In genomic region chr19:11087870-11088507, GRCh38 we compare ENCODE assay signal across 9 cellular contexts. TPM values are rescaled to one million over a fixed set of nuclear protein-coding genes. Genes with fewer than 3 reads are reported as not detected.
A peak's percentile ranks its signal among the peaks of the same experiment; 100 is the strongest.
DNase-seq lines count a peak whose midpoint lies in the region; ATAC-seq, FAIRE-seq and TF ChIP-seq lines count a peak whose summit lies in the region.
"Had no signal": no experiment of that assay in that cellular context is flagged by ENCODE, and none has a peak within 500 bp of the region (broad histone marks: within the 10 kb centered on the region; RNA-seq: fewer than 3 reads in every experiment).

No MANE protein-coding gene starts in this region.

- CTCF ChIA-PET in activated CD4-positive, alpha-beta T cell treated with anti-CD3 and anti-CD28 coated beads for 36 hours (lab: Charles Lee), result interaction anchor here (0.7 to 2.5 kb wide), 4 partner anchors 13 to 287 kb away, joined by 3 to 6 read pairs (median 3); no protein-coding TSS in a partner anchor

- peaks cover 26% of the 10 kb centered on the region for H3K36me3 Mint-ChIP-seq in activated CD4-positive, alpha-beta T cell treated with anti-CD3 and anti-CD28 coated beads for 36 hours (ENCODE audit: low read depth)
- H3K36me3 Mint-ChIP-seq in activated naive CD8-positive, alpha-beta T cell treated with anti-CD3 and anti-CD28 coated beads, Interleukin-2, amount 10 ng/mL, durations not matched to agents 7 days and 5 days, result peaks cover 16% of the 10 kb centered on the region
- peaks cover 5 to 20% of the 10 kb centered on the region in 2 donors for H3K36me3 Mint-ChIP-seq in stimulated activated naive B cell treated with anti-CD40 and anti-IgM and Interleukin-4, amounts not matched to agents 10 μg/mL and 1 μg/mL and 100 μg/mL, for 72 hours

- no peak for ATAC-seq in activated CD4-positive, alpha-beta T cell treated with anti-CD3 and anti-CD28 coated beads for 36 hours
- ATAC-seq in activated naive CD8-positive, alpha-beta T cell treated with anti-CD3 and anti-CD28 coated beads, Interleukin-2, amount 10 ng/mL, durations not matched to agents 7 days and 5 days (ENCODE audit: low read depth), result no peak
- ATAC-seq in HG02885 (IDR thresholded peaks at IDR 0.05; ENCODE audit: poor library complexity, unreplicated experiment) (no peak), HG03139 (IDR thresholded peaks at IDR 0.05; ENCODE audit: unreplicated experiment) (no peak)
- ATAC-seq in stimulated activated naive B cell treated with anti-CD40 and anti-IgM and Interleukin-4, amounts not matched to agents 10 μg/mL and 1 μg/mL and 100 μg/mL, for 72 hours (replicated peaks), result no peak

- peaks cover 7 to 19% of the 10 kb centered on the region in 2 donors for H3K4me1 ChIP-seq in kidney (ENCODE audit: control insufficient read depth in 1 of 2, insufficient read depth in 1 of 2, low read depth in 1 of 2, low read length in 2 of 2)
- peaks cover 36% of the 10 kb centered on the region for H3K4me1 ChIP-seq in stomach smooth muscle (ENCODE audit: control insufficient read depth, insufficient read depth, low read length)

- H3K27ac Mint-ChIP-seq in activated CD4-positive, alpha-beta T cell treated with anti-CD3 and anti-CD28 coated beads for 36 hours, result peak overlapping the region; percentile 97
- H3K27ac Mint-ChIP-seq in activated naive CD8-positive, alpha-beta T cell treated with anti-CD3 and anti-CD28 coated beads, Interleukin-2, amount 10 ng/mL, durations not matched to agents 7 days and 5 days, result peak overlapping the region; percentile 99
- H3K27ac Mint-ChIP-seq in stimulated activated naive B cell treated with anti-CD40 and anti-IgM and Interleukin-4, amounts not matched to agents 10 μg/mL and 1 μg/mL and 100 μg/mL, for 72 hours, result no peak overlapping the region

- H3K9ac ChIP-seq in kidney (ENCODE audit: low read length in 2 of 2) (no peak overlapping the region), stomach smooth muscle (ENCODE audit: low read length in 2 of 2) (peak overlapping the region in 1 of 2 donors; percentile 92)

- H3K4me3 ChIP-seq in kidney (ENCODE audit: low read length in 2 of 2) (no peak overlapping the region), stomach smooth muscle (ENCODE audit: low read length in 2 of 2) (no peak overlapping the region)

- intact Hi-C loops in activated CD4-positive, alpha-beta T cell treated with anti-CD3 and anti-CD28 coated beads for 36 hours (cut with DNase I, micrococcal nuclease), result loop anchor here in 1 of 2 experiments (2.0 to 5.0 kb wide), 2 partner anchors 43 to 51 kb away; no protein-coding TSS in a partner anchor
- intact Hi-C loops in kidney (cut with DNase I), result no loop called here

- no peaks in the 10 kb centered on the region for H3K9me3 Mint-ChIP-seq in activated CD4-positive, alpha-beta T cell treated with anti-CD3 and anti-CD28 coated beads for 36 hours (ENCODE audit: low read depth)
- H3K9me3 Mint-ChIP-seq in activated naive CD8-positive, alpha-beta T cell treated with anti-CD3 and anti-CD28 coated beads, Interleukin-2, amount 10 ng/mL, durations not matched to agents 7 days and 5 days, result no peaks in the 10 kb centered on the region
- no peaks in the 10 kb centered on the region for H3K9me3 Mint-ChIP-seq in stimulated activated naive B cell treated with anti-CD40 and anti-IgM and Interleukin-4, amounts not matched to agents 10 μg/mL and 1 μg/mL and 100 μg/mL, for 72 hours

- H3K4me1 Mint-ChIP-seq in activated CD4-positive, alpha-beta T cell treated with anti-CD3 and anti-CD28 coated beads for 36 hours, result peaks cover 38% of the 10 kb centered on the region
- H3K4me1 Mint-ChIP-seq in activated naive CD8-positive, alpha-beta T cell treated with anti-CD3 and anti-CD28 coated beads, Interleukin-2, amount 10 ng/mL, durations not matched to agents 7 days and 5 days, result peaks cover 21% of the 10 kb centered on the region
- H3K4me1 Mint-ChIP-seq in stimulated activated naive B cell treated with anti-CD40 and anti-IgM and Interleukin-4, amounts not matched to agents 10 μg/mL and 1 μg/mL and 100 μg/mL, for 72 hours, result peaks cover 10 to 35% of the 10 kb centered on the region in 2 donors

- H3K9me3 ChIP-seq in kidney (ENCODE audit: control insufficient read depth in 1 of 2, low read length in 2 of 2) (no peaks in the 10 kb centered on the region), stomach smooth muscle (ENCODE audit: control insufficient read depth in 2 of 2, low read length in 2 of 2) (no peaks in the 10 kb centered on the region)

- POLR2A ChIA-PET in activated CD4-positive, alpha-beta T cell treated with anti-CD3 and anti-CD28 coated beads for 36 hours (lab: Charles Lee), result interaction anchor here (0.7 kb wide), 1 partner anchor 14 kb away, joined by 5 read pairs; no protein-coding TSS in a partner anchor
- POLR2A ChIA-PET in activated naive CD8-positive, alpha-beta T cell treated with anti-CD3 and anti-CD28 coated beads, Interleukin-2, amount 10 ng/mL, durations not matched to agents 7 days and 5 days (lab: Charles Lee), result interaction anchor here (0.5 to 2.7 kb wide), 8 partner anchors 8 to 293 kb away, joined by 3 to 14 read pairs (median 6); partner anchors contain the start of gene SPC24

- no peak overlapping the region for H3K4me3 Mint-ChIP-seq in activated CD4-positive, alpha-beta T cell treated with anti-CD3 and anti-CD28 coated beads for 36 hours
- H3K4me3 Mint-ChIP-seq in activated naive CD8-positive, alpha-beta T cell treated with anti-CD3 and anti-CD28 coated beads, Interleukin-2, amount 10 ng/mL, durations not matched to agents 7 days and 5 days, result peak overlapping the region; percentile 94
- no peak overlapping the region for H3K4me3 Mint-ChIP-seq in stimulated activated naive B cell treated with anti-CD40 and anti-IgM and Interleukin-4, amounts not matched to agents 10 μg/mL and 1 μg/mL and 100 μg/mL, for 72 hours

- peak overlapping the region; percentile 89 to 94 for H3K27ac ChIP-seq in kidney (ENCODE audit: low read depth in 2 of 2, low read length in 2 of 2)
- peak overlapping the region; percentile 82 for H3K27ac ChIP-seq in stomach smooth muscle (ENCODE audit: low read length)

- no peak for DNase-seq in activated CD4-positive, alpha-beta T cell treated with anti-CD3 and anti-CD28 coated beads for 36 hours
- DNase-seq in activated CD4-positive, alpha-beta T cell treated with anti-CD3 and anti-CD28 coated beads, Interleukin-2, amount 50 U/mL, for 48 hours, result no peak
- DNase-seq in activated naive CD8-positive, alpha-beta T cell treated with anti-CD3 and anti-CD28 coated beads, Interleukin-2, amount 10 ng/mL, durations not matched to agents 7 days and 5 days, result no peak
- no peak for DNase-seq in kidney
- DNase-seq in stimulated activated naive B cell treated with anti-CD40 and anti-IgM and Interleukin-4, amounts not matched to agents 10 μg/mL and 1 μg/mL and 100 μg/mL, for 72 hours, result no peak
- DNase-seq: NCI-H1436 treated with DMSO at 0.1 percent for 48 hours had no signal

- H3K36me3 ChIP-seq in kidney (ENCODE audit: control insufficient read depth in 1 of 2, insufficient read depth in 2 of 2, low read length in 2 of 2) (no peaks in the 10 kb centered on the region), stomach smooth muscle (ENCODE audit: control insufficient read depth in 2 of 2, insufficient read depth in 2 of 2, low read length in 2 of 2) (no peaks in the 10 kb centered on the region)

- peaks cover 0 to 2% of the 10 kb centered on the region in 2 donors for H3K27me3 ChIP-seq in stomach smooth muscle (ENCODE audit: control insufficient read depth in 1 of 2, insufficient read depth in 2 of 2, low read length in 2 of 2)

- no peak for FAIRE-seq in kidney (lab: Jason Lieb, UNC)

- TF ChIP-seq CTCF in kidney (IDR thresholded peaks at IDR 0.05; ENCODE audit: borderline replicate concordance, extremely low read depth, insufficient read depth), result no peak

- no peaks in the 10 kb centered on the region for H3K27me3 Mint-ChIP-seq in activated CD4-positive, alpha-beta T cell treated with anti-CD3 and anti-CD28 coated beads for 36 hours
- no peaks in the 10 kb centered on the region for H3K27me3 Mint-ChIP-seq in activated naive CD8-positive, alpha-beta T cell treated with anti-CD3 and anti-CD28 coated beads, Interleukin-2, amount 10 ng/mL, durations not matched to agents 7 days and 5 days
- H3K27me3 Mint-ChIP-seq in stimulated activated naive B cell treated with anti-CD40 and anti-IgM and Interleukin-4, amounts not matched to agents 10 μg/mL and 1 μg/mL and 100 μg/mL, for 72 hours, result peaks cover 5 to 6% of the 10 kb centered on the region in 2 donors

RNA-seq across cellular contexts. Expression of gene LDLR, which starts 1.3 kb away (rescaled TPM):
- 10 to 100 TPM; 73.0 to 73.8 TPM for total RNA-seq in activated CD4-positive, alpha-beta T cell treated with anti-CD3 and anti-CD28 coated beads for 36 hours
- 10 to 100 TPM; 83.8 to 84.8 TPM for total RNA-seq in activated naive CD8-positive, alpha-beta T cell treated with anti-CD3 and anti-CD28 coated beads, Interleukin-2, amount 10 ng/mL, durations not matched to agents 7 days and 5 days
- 42.4 TPM for total RNA-seq in kidney
- polyA plus RNA-seq in kidney (ENCODE audit: insufficient read depth, low read depth, low replicate concordance), result 17.6 TPM
